In genomic region chr10:124639206-124639605, GRCh38 we compare ENCODE assay signal across 26 cellular contexts.
DNase-seq lines count a peak whose midpoint lies in the region; ATAC-seq and TF ChIP-seq lines count a peak whose summit lies in the region.
"Had no signal": no experiment of that assay in that cellular context is flagged by ENCODE, and none has a peak within 500 bp of the region (broad histone marks: within the 10 kb centered on the region; RNA-seq: fewer than 3 reads in every experiment).

No MANE protein-coding gene starts in this region.

- H3K27me3 ChIP-seq in tibial nerve = no peaks in the 10 kb centered on the region
- H3K27me3 ChIP-seq: MG63 had no signal

- no peak for TF ChIP-seq CTCF in tibial nerve (IDR thresholded peaks at IDR 0.05)

- H3K9me3 Mint-ChIP-seq in activated CD4-positive, alpha-beta memory T cell treated with anti-CD3 and anti-CD28 coated beads for 36 hours = peaks cover 7% of the 10 kb centered on the region
- H3K9me3 Mint-ChIP-seq in immature natural killer cell = peaks cover 0 to 2% (median 0%) of the 10 kb centered on the region in 6 donors

- H3K27me3 Mint-ChIP-seq in activated CD4-positive, alpha-beta memory T cell treated with anti-CD3 and anti-CD28 coated beads for 36 hours = no peaks in the 10 kb centered on the region
- peaks cover 40 to 48% (median 47%) of the 10 kb centered on the region in 3 donors for H3K27me3 Mint-ChIP-seq in immature natural killer cell (ENCODE audit: low read depth in 3 of 3)
- H3K27me3 Mint-ChIP-seq: activated CD8-positive, alpha-beta memory T cell treated with anti-CD3 and anti-CD28 coated beads, Interleukin-2, amount 10 ng/mL, durations not matched to agents 7 days and 5 days; stimulated activated naive CD8-positive, alpha-beta T cell treated with anti-CD3 and anti-CD28 coated beads, Interleukin-15, Interleukin-2, amounts not matched to agents 100 ng/mL and 50 ng/mL, for 24 hours had no signal

- no peak for TF ChIP-seq EP300 in tibial nerve (IDR thresholded peaks at IDR 0.05)

- intact Hi-C loops in Right ventricle myocardium superior (cut with DNase I) = no loop called here
- intact Hi-C loops in cardiac septum (cut with DNase I) = no loop called here
- intact Hi-C loops in activated CD4-positive, alpha-beta memory T cell treated with anti-CD3 and anti-CD28 coated beads for 36 hours (cut with micrococcal nuclease) = no loop called here

- WGBS in tibial nerve, 2 donors = 81 to 86% methylated on average over 6 of the region's 6 CpGs

- peaks cover 15% of the 10 kb centered on the region for H3K36me3 Mint-ChIP-seq in activated CD4-positive, alpha-beta memory T cell treated with anti-CD3 and anti-CD28 coated beads for 36 hours
- peaks cover 3 to 8% (median 8%) of the 10 kb centered on the region in 3 donors for H3K36me3 Mint-ChIP-seq in immature natural killer cell

- peak overlapping the region; percentile 13 for H3K27ac Mint-ChIP-seq in activated CD4-positive, alpha-beta memory T cell treated with anti-CD3 and anti-CD28 coated beads for 36 hours
- H3K27ac Mint-ChIP-seq in immature natural killer cell = peak overlapping the region; percentile 95 to 100 (median 100)
- H3K27ac Mint-ChIP-seq: activated CD8-positive, alpha-beta memory T cell treated with anti-CD3 and anti-CD28 coated beads, Interleukin-2, amount 10 ng/mL, durations not matched to agents 7 days and 5 days; stimulated activated naive CD8-positive, alpha-beta T cell treated with anti-CD3 and anti-CD28 coated beads, Interleukin-15, Interleukin-2, amounts not matched to agents 100 ng/mL and 50 ng/mL, for 24 hours; T-helper 1 cell treated with Interleukin-12 subunit alpha and Interleukin-12 subunit beta and Interleukin-4 antibody, amounts not matched to agents 30 μg/mL and 1 μg/mL, for 36 hours had no signal

- no peak overlapping the region for H3K4me3 Mint-ChIP-seq in activated CD4-positive, alpha-beta memory T cell treated with anti-CD3 and anti-CD28 coated beads for 36 hours
- peak overlapping the region in 1 of 5 donors; percentile 36 for H3K4me3 Mint-ChIP-seq in immature natural killer cell
- H3K4me3 Mint-ChIP-seq: activated CD8-positive, alpha-beta memory T cell treated with anti-CD3 and anti-CD28 coated beads, Interleukin-2, amount 10 ng/mL, durations not matched to agents 7 days and 5 days; stimulated activated naive CD8-positive, alpha-beta T cell treated with anti-CD3 and anti-CD28 coated beads, Interleukin-15, Interleukin-2, amounts not matched to agents 100 ng/mL and 50 ng/mL, for 24 hours; T-helper 1 cell treated with Interleukin-12 subunit alpha and Interleukin-12 subunit beta and Interleukin-4 antibody, amounts not matched to agents 30 μg/mL and 1 μg/mL, for 36 hours had no signal

- peak; percentile 3 for ATAC-seq in Right ventricle myocardium superior (ENCODE audit: poor library complexity)
- no peak for ATAC-seq in GM21786 (IDR thresholded peaks at IDR 0.05; ENCODE audit: unreplicated experiment)
- ATAC-seq: activated CD8-positive, alpha-beta memory T cell treated with anti-CD3 and anti-CD28 coated beads, Interleukin-2, amount 10 ng/mL, durations not matched to agents 7 days and 5 days; HCT116 had no signal

- peak; percentile 52 for DNase-seq in Right ventricle myocardium superior
- no peak for DNase-seq in cardiac septum (ENCODE audit: low spot score)
- no peak for DNase-seq in activated CD4-positive, alpha-beta memory T cell treated with anti-CD3 and anti-CD28 coated beads for 36 hours
- no peak for DNase-seq in immature natural killer cell
- DNase-seq in tibial nerve (ENCODE audit: low spot score in 2 of 2) = no peak
- no peak for DNase-seq in NCI-H2227 (lab: John Stamatoyannopoulos, UW; ENCODE audit: unreplicated experiment)
- no peak for DNase-seq in activated naive CD4-positive, alpha-beta T cell treated with anti-CD3 and anti-CD28 coated beads, Interleukin-2, amount 50 U/mL, for 16 hours
- DNase-seq: activated CD8-positive, alpha-beta memory T cell treated with anti-CD3 and anti-CD28 coated beads, Interleukin-2, amount 10 ng/mL, durations not matched to agents 7 days and 5 days; activated naive CD4-positive, alpha-beta T cell; activated T-cell treated with anti-CD3 and anti-CD28 coated beads, Interleukin-2, amount 50 U/mL, for 48 hours; COR-L47; KBM-7; mesendoderm; MG63; NCI-H1105 treated with DMSO at 0.1 percent for 48 hours; NCI-H1930; NCI-H2227 treated with DMSO at 0.1 percent for 48 hours; NCI-H69; stimulated activated CD4-positive, alpha-beta T cell treated with anti-CD3 and anti-CD28 coated beads, Interleukin-15, amount 100 ng/mL, for 24 hours had no signal

- H3K27ac ChIP-seq in tibial nerve = peak overlapping the region in 3 of 4 donors; percentile 28 to 82 (median 59)
- H3K27ac ChIP-seq: epithelial cell of prostate, prostate gland, thoracic aorta had no signal

- peaks cover 64% of the 10 kb centered on the region for H3K4me1 Mint-ChIP-seq in activated CD4-positive, alpha-beta memory T cell treated with anti-CD3 and anti-CD28 coated beads for 36 hours (ENCODE audit: low read depth)
- H3K4me1 Mint-ChIP-seq in immature natural killer cell = peaks cover 94 to 99% of the 10 kb centered on the region in 2 donors

- CTCF ChIA-PET in activated CD4-positive, alpha-beta memory T cell treated with anti-CD3 and anti-CD28 coated beads for 36 hours (lab: Charles Lee) = interaction anchor here (1.3 to 4.7 kb wide), 2 partner anchors 47 to 102 kb away, joined by 3 to 30 read pairs; no protein-coding TSS in a partner anchor

- peaks cover 0 to 11% (median 0%) of the 10 kb centered on the region in 3 donors for H3K36me3 ChIP-seq in tibial nerve
- H3K36me3 ChIP-seq: MG63, prostate gland, thoracic aorta had no signal

- TF ChIP-seq POLR2A in tibial nerve (IDR thresholded peaks at IDR 0.05) = no peak

- H3K9me3 ChIP-seq in tibial nerve = no peaks in the 10 kb centered on the region
- H3K9me3 ChIP-seq: MG63, prostate gland, thoracic aorta had no signal

- H3K4me1 ChIP-seq in tibial nerve = peaks cover 0 to 77% (median 55%) of the 10 kb centered on the region in 4 donors
- H3K4me1 ChIP-seq: prostate gland had no signal

- no peak overlapping the region for H3K4me3 ChIP-seq in tibial nerve
- H3K4me3 ChIP-seq: MG63, prostate gland, thoracic aorta had no signal

- POLR2A ChIA-PET in activated CD4-positive, alpha-beta memory T cell treated with anti-CD3 and anti-CD28 coated beads for 36 hours (lab: Charles Lee) = no interaction called here
